ENCODE assay signal across 8 cellular contexts in the genomic region with DNA sequence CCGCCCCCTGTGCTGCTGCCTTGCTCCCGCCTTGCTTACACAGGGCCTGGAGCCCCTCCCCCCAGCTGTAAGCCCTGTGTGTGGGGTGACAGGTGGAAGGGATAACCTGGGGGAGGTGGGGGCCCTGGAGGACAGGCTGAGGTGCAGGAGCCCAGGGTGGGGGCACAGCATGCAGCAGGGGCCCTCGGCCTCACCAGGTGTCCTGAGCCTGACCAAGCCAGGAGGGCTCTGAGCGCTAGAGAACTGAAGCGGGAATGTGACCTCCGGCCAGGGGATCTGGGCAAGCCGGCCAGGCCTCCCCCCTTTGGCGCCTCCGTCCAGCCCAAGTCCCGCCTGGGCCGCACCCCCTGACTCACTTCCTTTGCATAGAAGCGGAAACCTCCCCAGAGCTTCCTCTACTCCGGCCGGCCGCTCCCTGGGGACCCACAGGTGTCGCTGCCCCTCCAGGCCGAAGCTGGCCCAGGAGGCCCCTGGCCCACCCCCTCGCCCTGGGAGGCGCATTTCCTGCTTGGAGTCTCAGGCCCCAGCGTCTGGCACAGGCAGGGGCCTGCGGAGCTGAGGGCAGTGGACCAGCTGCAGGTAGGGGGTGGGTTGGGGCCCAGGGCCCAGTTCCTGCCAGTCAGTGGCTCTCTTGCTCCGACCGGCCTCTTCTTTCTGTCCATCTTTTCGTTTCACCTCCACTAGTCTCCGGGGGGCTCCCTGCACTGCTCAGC. TPM values are rescaled to one million over a fixed set of nuclear protein-coding genes. Genes with fewer than 3 reads are reported as not detected.
A peak's percentile ranks its signal among the peaks of the same experiment; 100 is the strongest.
DNase-seq lines count a peak whose midpoint lies in the region; ATAC-seq and TF ChIP-seq lines count a peak whose summit lies in the region.

A gene (plus strand): TSS at position 398 of the 713 bp plus-strand sequence. CDS start 964 bp downstream, outside the sequence.

- ATAC-seq in GM19043 (IDR thresholded peaks at IDR 0.05; ENCODE audit: low read depth, unreplicated experiment) (peak; percentile 76), HG03354 (IDR thresholded peaks at IDR 0.05; ENCODE audit: poor library complexity, severe bottlenecking, unreplicated experiment) (peak; percentile 79), memory B cell (ENCODE audit: low read depth) (peak; percentile 54)

- H3K9me3 ChIP-seq in CD4-positive, alpha-beta memory T cell (ENCODE audit: control insufficient read depth in 1 of 2, low read length in 2 of 2), result no peaks in the 10 kb centered on the region
- no peaks in the 10 kb centered on the region for H3K9me3 ChIP-seq in endodermal cell (ENCODE audit: control insufficient read depth, low read length)

- CTCF ChIA-PET in CD4-positive, alpha-beta memory T cell (lab: Charles Lee; ENCODE audit: partially characterized antibody), result no interaction called here

- no peaks in the 10 kb centered on the region for H3K36me3 ChIP-seq in CD4-positive, alpha-beta memory T cell (ENCODE audit: insufficient read depth, low read length)
- H3K36me3 ChIP-seq in endodermal cell (ENCODE audit: control insufficient read depth, insufficient read depth, low read length), result peaks cover 12% of the 10 kb centered on the region

- H3K4me3 ChIP-seq in CD4-positive, alpha-beta memory T cell (ENCODE audit: low read length in 2 of 2), result peak within 1 kb of the TSS in 1 of 2 donors; percentile 47
- peak within 1 kb of the TSS; percentile 73 for H3K4me3 ChIP-seq in endodermal cell (ENCODE audit: low read length)

- H3K36me3 Mint-ChIP-seq in CD4-positive, alpha-beta memory T cell, result peaks cover under 1 to 6% of the 10 kb centered on the region in 2 donors
- peaks cover 5% of the 10 kb centered on the region for H3K36me3 Mint-ChIP-seq in T-helper 1 cell treated with Interleukin-12 subunit alpha and Interleukin-12 subunit beta and Interleukin-4 antibody, amounts not matched to agents 30 μg/mL and 1 μg/mL, for 36 hours (ENCODE audit: low read depth)
- peaks cover 11% of the 10 kb centered on the region for H3K36me3 Mint-ChIP-seq in endodermal cell (ENCODE audit: low read depth)
- H3K36me3 Mint-ChIP-seq in memory B cell, result peaks cover under 1% of the 10 kb centered on the region
- no peaks in the 10 kb centered on the region for H3K36me3 Mint-ChIP-seq in type B pancreatic cell

- H3K9me3 Mint-ChIP-seq in CD4-positive, alpha-beta memory T cell, result no peaks in the 10 kb centered on the region
- no peaks in the 10 kb centered on the region for H3K9me3 Mint-ChIP-seq in T-helper 1 cell treated with Interleukin-12 subunit alpha and Interleukin-12 subunit beta and Interleukin-4 antibody, amounts not matched to agents 30 μg/mL and 1 μg/mL, for 36 hours
- no peaks in the 10 kb centered on the region for H3K9me3 Mint-ChIP-seq in endodermal cell
- no peaks in the 10 kb centered on the region for H3K9me3 Mint-ChIP-seq in memory B cell
- H3K9me3 Mint-ChIP-seq in type B pancreatic cell, result no peaks in the 10 kb centered on the region

- H3K27me3 ChIP-seq in CD4-positive, alpha-beta memory T cell (ENCODE audit: insufficient read depth, low read length), result no peaks in the 10 kb centered on the region
- H3K27me3 ChIP-seq in endodermal cell (ENCODE audit: control insufficient read depth, insufficient read depth, low read length, poor library complexity, severe bottlenecking), result no peaks in the 10 kb centered on the region

- H3K4me1 Mint-ChIP-seq in CD4-positive, alpha-beta memory T cell, result peaks cover 4 to 19% (median 10%) of the 10 kb centered on the region in 4 donors
- peaks cover 10% of the 10 kb centered on the region for H3K4me1 Mint-ChIP-seq in T-helper 1 cell treated with Interleukin-12 subunit alpha and Interleukin-12 subunit beta and Interleukin-4 antibody, amounts not matched to agents 30 μg/mL and 1 μg/mL, for 36 hours (ENCODE audit: low read depth)
- H3K4me1 Mint-ChIP-seq in endodermal cell (peaks cover 20% of the 10 kb centered on the region), memory B cell (peaks cover 28% of the 10 kb centered on the region), type B pancreatic cell (ENCODE audit: unreplicated experiment) (peaks cover 17% of the 10 kb centered on the region)

- H3K27me3 Mint-ChIP-seq in CD4-positive, alpha-beta memory T cell, result peaks cover under 1 to 2% of the 10 kb centered on the region in 2 donors
- H3K27me3 Mint-ChIP-seq in T-helper 1 cell treated with Interleukin-12 subunit alpha and Interleukin-12 subunit beta and Interleukin-4 antibody, amounts not matched to agents 30 μg/mL and 1 μg/mL, for 36 hours (ENCODE audit: low read depth), result no peaks in the 10 kb centered on the region
- H3K27me3 Mint-ChIP-seq in endodermal cell (ENCODE audit: insufficient read depth), result peaks cover 5% of the 10 kb centered on the region
- no peaks in the 10 kb centered on the region for H3K27me3 Mint-ChIP-seq in memory B cell
- H3K27me3 Mint-ChIP-seq in type B pancreatic cell, result peaks cover 7% of the 10 kb centered on the region

- peak within 1 kb of the TSS; percentile 61 to 83 (median 80) for H3K4me3 Mint-ChIP-seq in CD4-positive, alpha-beta memory T cell
- peak within 1 kb of the TSS; percentile 81 for H3K4me3 Mint-ChIP-seq in T-helper 1 cell treated with Interleukin-12 subunit alpha and Interleukin-12 subunit beta and Interleukin-4 antibody, amounts not matched to agents 30 μg/mL and 1 μg/mL, for 36 hours
- H3K4me3 Mint-ChIP-seq in endodermal cell, result peak within 1 kb of the TSS; percentile 59
- peak within 1 kb of the TSS; percentile 94 for H3K4me3 Mint-ChIP-seq in memory B cell
- H3K4me3 Mint-ChIP-seq in type B pancreatic cell, result peak within 1 kb of the TSS; percentile 65

- H3K27ac Mint-ChIP-seq in CD4-positive, alpha-beta memory T cell, result peak within 1 kb of the TSS in 3 of 7 donors; percentile 13 to 79 (median 66)
- H3K27ac Mint-ChIP-seq in T-helper 1 cell treated with Interleukin-12 subunit alpha and Interleukin-12 subunit beta and Interleukin-4 antibody, amounts not matched to agents 30 μg/mL and 1 μg/mL, for 36 hours, result peak within 1 kb of the TSS; percentile 71
- H3K27ac Mint-ChIP-seq in endodermal cell (peak within 1 kb of the TSS; percentile 96), memory B cell (peak within 1 kb of the TSS; percentile 86), type B pancreatic cell (peak within 1 kb of the TSS; percentile 26)

- H3K9ac ChIP-seq in endodermal cell (ENCODE audit: extremely low read depth, low read length, poor library complexity, severe bottlenecking), result peak within 1 kb of the TSS; percentile 55

- POLR2A ChIA-PET in CD4-positive, alpha-beta memory T cell (lab: Charles Lee; ENCODE audit: partially characterized antibody), result interaction anchor here (0.8 to 2.0 kb wide), 2 partner anchors 23 to 37 kb away, joined by 3 to 10 read pairs; a partner anchor contains a TSS

- H3K27ac ChIP-seq in CD4-positive, alpha-beta memory T cell (ENCODE audit: low read depth, low read length), result peak within 1 kb of the TSS; percentile 31
- H3K27ac ChIP-seq in endodermal cell (ENCODE audit: low read depth, low read length), result no peak within 1 kb of the TSS

- 21 to 26% methylated on average over 10 to 25 of the region's 25 CpGs for WGBS in endodermal cell (ENCODE audit: insufficient coverage in 1 of 2, insufficient read length in 1 of 2), 2 experiments

- intact Hi-C loops in CD4-positive, alpha-beta memory T cell (cut with micrococcal nuclease), result no loop called here

- peaks cover 11% of the 10 kb centered on the region for H3K4me1 ChIP-seq in CD4-positive, alpha-beta memory T cell (ENCODE audit: insufficient read depth, low read length)
- peaks cover 10% of the 10 kb centered on the region for H3K4me1 ChIP-seq in endodermal cell (ENCODE audit: control insufficient read depth, insufficient read depth, low read length)

- TF ChIP-seq CTCF in endodermal cell (conservative IDR thresholded peaks at IDR 0.05) (peak; percentile 29), type B pancreatic cell (conservative IDR thresholded peaks at IDR 0.05) (no peak)

- DNase-seq in CD4-positive, alpha-beta memory T cell, result no peak
- peak; percentile 94 for DNase-seq in endodermal cell
- DNase-seq in memory B cell (ENCODE audit: low spot score in 2 of 2), result no peak
- peak; percentile 79 for DNase-seq in type B pancreatic cell (ENCODE audit: extremely low spot score, unreplicated experiment)
- DNase-seq in NCI-H510A (lab: John Stamatoyannopoulos, UW), result no peak

RNA-seq across cellular contexts. Expression of the gene that starts here (rescaled TPM):
- total RNA-seq in CD4-positive, alpha-beta memory T cell, result 1 to 10 TPM; 2.1 TPM
- under 1 TPM; 0.46 to 0.78 TPM for polyA plus RNA-seq in CD4-positive, alpha-beta memory T cell
- total RNA-seq in endodermal cell (10 to 100 TPM; 14.2 to 18.9 TPM), type B pancreatic cell (ENCODE audit: low replicate concordance) (2.7 and 4.5 TPM in 2 replicates)
- polyA plus RNA-seq in endodermal cell (2013, experiment 1 of 2), result 4.6 TPM
- polyA plus RNA-seq in endodermal cell (2013, experiment 2 of 2), result 5.1 TPM

Comparison
In these comparisons a context has a peak if more than half of its experiments do, and no peak if none do; other contexts are left out.
1. DNase-seq: peak in endodermal cell (single experiment) and type B pancreatic cell (single experiment); none in CD4-positive, alpha-beta memory T cell (0 of 5), memory B cell (0 of 2) and NCI-H510A (single experiment).
2. Peak in every context shown above with its lines, with median percentiles within 50 percentile points of each other: H3K4me3 Mint-ChIP-seq and ATAC-seq.